In genomic region chr2:61520261-61520660, GRCh38 we compare ENCODE assay signal across 17 cellular contexts.
"Had no signal": no experiment of that assay in that cellular context is flagged by ENCODE, and none has a peak within 500 bp of the region (broad histone marks: within the 10 kb centered on the region; RNA-seq: fewer than 3 reads in every experiment).

No MANE protein-coding gene starts in this region.

- H3K36me3 ChIP-seq: prostate gland had no signal

- H3K4me3 ChIP-seq: ascending aorta, lung, prostate gland, right atrium auricular region, transverse colon, vagina had no signal

- H3K27me3 ChIP-seq: ascending aorta, right atrium auricular region, transverse colon, vagina had no signal

- ATAC-seq: activated CD4-positive, alpha-beta T cell treated with anti-CD3 and anti-CD28 coated beads for 36 hours; left colon had no signal

- H3K27ac ChIP-seq: ascending aorta, prostate gland, right atrium auricular region, transverse colon, vagina had no signal

- H3K4me1 ChIP-seq: ascending aorta, prostate gland, right atrium auricular region had no signal

- DNase-seq: activated CD4-positive, alpha-beta T cell treated with anti-CD3 and anti-CD28 coated beads for 36 hours; activated CD4-positive, alpha-beta T cell treated with anti-CD3 and anti-CD28 coated beads, Interleukin-2, amount 50 U/mL, for 48 hours; dermis blood vessel endothelial cell; effector memory CD4-positive, alpha-beta T cell; foreskin melanocyte; glutamatergic neuron; islet precursor cell; left colon; midbrain; stimulated activated CD4-positive, alpha-beta T cell treated with anti-CD3 and anti-CD28 coated beads, Interleukin-2, amount 100 ng/mL, for 24 hours; stimulated activated naive CD4-positive, alpha-beta T cell treated with Interleukin-2 at 50 U/mL for 16 hours; transverse colon had no signal

- H3K9me3 ChIP-seq: ascending aorta, prostate gland, right atrium auricular region, transverse colon, vagina had no signal
